1 cellular context compared by ENCODE assay signal in the genomic region with DNA sequence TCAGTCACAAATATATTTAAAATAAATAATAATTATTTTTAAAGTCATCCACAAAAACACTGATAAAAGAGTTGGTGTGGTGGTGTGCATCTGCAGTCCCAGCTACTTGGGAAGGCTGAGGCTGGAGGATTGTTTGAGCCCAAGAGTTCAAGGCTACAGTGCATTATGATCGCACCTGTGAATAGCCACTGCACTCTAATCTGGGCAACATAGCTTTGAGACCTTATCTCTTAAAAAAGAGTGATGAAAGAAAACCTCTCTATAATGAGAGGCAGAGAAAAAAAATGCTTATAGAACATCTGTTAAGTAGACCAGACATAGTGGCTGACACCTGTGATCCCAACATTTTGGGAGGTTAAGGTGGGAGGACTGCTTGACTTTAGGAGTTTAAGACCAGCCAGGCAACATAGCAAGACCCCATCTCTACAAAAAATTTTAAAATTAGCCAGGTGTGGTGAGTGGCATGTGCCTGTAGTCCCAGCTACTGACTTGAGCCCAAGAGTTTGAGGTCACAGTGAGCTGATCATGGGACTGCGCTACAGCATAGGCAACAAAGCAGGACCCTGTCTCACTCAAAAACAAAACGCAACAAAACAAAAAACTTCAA.
TF ChIP-seq lines count a peak whose summit lies in the region.

No MANE protein-coding gene starts in this region.

TF ChIP-seq in HepG2, 621 proteins besides CTCF, POLR2A, EP300 and RAD21 (continued from another document and continues in another):
- TF ChIP-seq, protein P1, sequence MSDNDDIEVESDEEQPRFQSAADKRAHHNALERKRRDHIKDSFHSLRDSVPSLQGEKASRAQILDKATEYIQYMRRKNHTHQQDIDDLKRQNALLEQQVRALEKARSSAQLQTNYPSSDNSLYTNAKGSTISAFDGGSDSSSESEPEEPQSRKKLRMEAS (IDR thresholded peaks at IDR 0.05) = no peak
- TF ChIP-seq POGZ (CRISPR knock-in tag; IDR thresholded peaks at IDR 0.05) (peak; percentile 84), CAMTA2 (CRISPR knock-in tag; IDR thresholded peaks at IDR 0.05; ENCODE audit: borderline replicate concordance) (no peak), SMYD3 (CRISPR knock-in tag; IDR thresholded peaks at IDR 0.05) (no peak), SIX4 (CRISPR knock-in tag; IDR thresholded peaks at IDR 0.05) (no peak), ZFP37 (CRISPR knock-in tag; IDR thresholded peaks at IDR 0.05; ENCODE audit: borderline replicate concordance) (no peak), ARNT (IDR thresholded peaks at IDR 0.05) (no peak), TBP (CRISPR knock-in tag; IDR thresholded peaks at IDR 0.05) (no peak), ZNF577 (CRISPR knock-in tag; IDR thresholded peaks at IDR 0.05; ENCODE audit: borderline replicate concordance, low read depth) (no peak), SP140L (CRISPR knock-in tag; IDR thresholded peaks at IDR 0.05; ENCODE audit: borderline replicate concordance) (no peak), SALL1 (CRISPR knock-in tag; IDR thresholded peaks at IDR 0.05) (peak; percentile 69; the same call in 1 of the 2 replicates), ZNF768 (CRISPR knock-in tag; IDR thresholded peaks at IDR 0.05) (no peak), SMC3 (IDR thresholded peaks at IDR 0.05; ENCODE audit: low read length) (no peak), ZNF841 (CRISPR knock-in tag; IDR thresholded peaks at IDR 0.05; ENCODE audit: borderline replicate concordance) (no peak), ZNF543 (CRISPR knock-in tag; IDR thresholded peaks at IDR 0.05) (0 out of 2 replicates have a peak, but pooled peaks have one; percentile 32), ZNF431 (CRISPR knock-in tag; IDR thresholded peaks at IDR 0.05; ENCODE audit: borderline replicate concordance, low read depth) (0 out of 2 replicates have a peak, but pooled peaks have one; percentile 62), SP1 (IDR thresholded peaks at IDR 0.05) (no peak), SP1 (CRISPR knock-in tag; IDR thresholded peaks at IDR 0.05) (no peak), IRF2 (CRISPR knock-in tag; IDR thresholded peaks at IDR 0.05) (peak; percentile 15; the same call in 1 of the 2 replicates), PHF21A (CRISPR knock-in tag; IDR thresholded peaks at IDR 0.05) (peak; percentile 17; the same call in 1 of the 2 replicates), NCOA2 (CRISPR knock-in tag; IDR thresholded peaks at IDR 0.05) (no peak), HOXA7 (CRISPR knock-in tag; IDR thresholded peaks at IDR 0.05) (no peak), TEF (CRISPR knock-in tag; IDR thresholded peaks at IDR 0.05) (peak; percentile 21; the same call in 1 of the 2 replicates), ZKSCAN8 (CRISPR knock-in tag; IDR thresholded peaks at IDR 0.05; ENCODE audit: borderline replicate concordance) (0 out of 2 replicates have a peak, but pooled peaks have one; percentile 53), SALL2 (CRISPR knock-in tag; IDR thresholded peaks at IDR 0.05) (no peak), POLR2G (IDR thresholded peaks at IDR 0.05; ENCODE audit: low read depth, low read length) (no peak), NFIB (CRISPR knock-in tag; IDR thresholded peaks at IDR 0.05; ENCODE audit: borderline replicate concordance) (no peak), ZFP90 (CRISPR knock-in tag; IDR thresholded peaks at IDR 0.05; ENCODE audit: borderline replicate concordance) (no peak), ZNF609 (CRISPR knock-in tag; IDR thresholded peaks at IDR 0.05; ENCODE audit: borderline replicate concordance) (no peak), HNF1A (IDR thresholded peaks at IDR 0.05; ENCODE audit: low read depth) (no peak), HNF1A (CRISPR knock-in tag; IDR thresholded peaks at IDR 0.05; ENCODE audit: borderline replicate concordance) (0 out of 2 replicates have a peak, but pooled peaks have one; percentile 23)
- TF ChIP-seq, protein P2, sequence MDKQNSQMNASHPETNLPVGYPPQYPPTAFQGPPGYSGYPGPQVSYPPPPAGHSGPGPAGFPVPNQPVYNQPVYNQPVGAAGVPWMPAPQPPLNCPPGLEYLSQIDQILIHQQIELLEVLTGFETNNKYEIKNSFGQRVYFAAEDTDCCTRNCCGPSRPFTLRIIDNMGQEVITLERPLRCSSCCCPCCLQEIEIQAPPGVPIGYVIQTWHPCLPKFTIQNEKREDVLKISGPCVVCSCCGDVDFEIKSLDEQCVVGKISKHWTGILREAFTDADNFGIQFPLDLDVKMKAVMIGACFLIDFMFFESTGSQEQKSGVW (CRISPR knock-in tag; IDR thresholded peaks at IDR 0.05; ENCODE audit: borderline replicate concordance) = no peak
- TF ChIP-seq, protein P3, sequence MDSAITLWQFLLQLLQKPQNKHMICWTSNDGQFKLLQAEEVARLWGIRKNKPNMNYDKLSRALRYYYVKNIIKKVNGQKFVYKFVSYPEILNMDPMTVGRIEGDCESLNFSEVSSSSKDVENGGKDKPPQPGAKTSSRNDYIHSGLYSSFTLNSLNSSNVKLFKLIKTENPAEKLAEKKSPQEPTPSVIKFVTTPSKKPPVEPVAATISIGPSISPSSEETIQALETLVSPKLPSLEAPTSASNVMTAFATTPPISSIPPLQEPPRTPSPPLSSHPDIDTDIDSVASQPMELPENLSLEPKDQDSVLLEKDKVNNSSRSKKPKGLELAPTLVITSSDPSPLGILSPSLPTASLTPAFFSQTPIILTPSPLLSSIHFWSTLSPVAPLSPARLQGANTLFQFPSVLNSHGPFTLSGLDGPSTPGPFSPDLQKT (CRISPR knock-in tag; IDR thresholded peaks at IDR 0.05; ENCODE audit: borderline replicate concordance) = no peak
- TF ChIP-seq, protein P4, sequence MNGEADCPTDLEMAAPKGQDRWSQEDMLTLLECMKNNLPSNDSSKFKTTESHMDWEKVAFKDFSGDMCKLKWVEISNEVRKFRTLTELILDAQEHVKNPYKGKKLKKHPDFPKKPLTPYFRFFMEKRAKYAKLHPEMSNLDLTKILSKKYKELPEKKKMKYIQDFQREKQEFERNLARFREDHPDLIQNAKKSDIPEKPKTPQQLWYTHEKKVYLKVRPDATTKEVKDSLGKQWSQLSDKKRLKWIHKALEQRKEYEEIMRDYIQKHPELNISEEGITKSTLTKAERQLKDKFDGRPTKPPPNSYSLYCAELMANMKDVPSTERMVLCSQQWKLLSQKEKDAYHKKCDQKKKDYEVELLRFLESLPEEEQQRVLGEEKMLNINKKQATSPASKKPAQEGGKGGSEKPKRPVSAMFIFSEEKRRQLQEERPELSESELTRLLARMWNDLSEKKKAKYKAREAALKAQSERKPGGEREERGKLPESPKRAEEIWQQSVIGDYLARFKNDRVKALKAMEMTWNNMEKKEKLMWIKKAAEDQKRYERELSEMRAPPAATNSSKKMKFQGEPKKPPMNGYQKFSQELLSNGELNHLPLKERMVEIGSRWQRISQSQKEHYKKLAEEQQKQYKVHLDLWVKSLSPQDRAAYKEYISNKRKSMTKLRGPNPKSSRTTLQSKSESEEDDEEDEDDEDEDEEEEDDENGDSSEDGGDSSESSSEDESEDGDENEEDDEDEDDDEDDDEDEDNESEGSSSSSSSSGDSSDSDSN (CRISPR knock-in tag; IDR thresholded peaks at IDR 0.05) = no peak
- TF ChIP-seq, protein P5, sequence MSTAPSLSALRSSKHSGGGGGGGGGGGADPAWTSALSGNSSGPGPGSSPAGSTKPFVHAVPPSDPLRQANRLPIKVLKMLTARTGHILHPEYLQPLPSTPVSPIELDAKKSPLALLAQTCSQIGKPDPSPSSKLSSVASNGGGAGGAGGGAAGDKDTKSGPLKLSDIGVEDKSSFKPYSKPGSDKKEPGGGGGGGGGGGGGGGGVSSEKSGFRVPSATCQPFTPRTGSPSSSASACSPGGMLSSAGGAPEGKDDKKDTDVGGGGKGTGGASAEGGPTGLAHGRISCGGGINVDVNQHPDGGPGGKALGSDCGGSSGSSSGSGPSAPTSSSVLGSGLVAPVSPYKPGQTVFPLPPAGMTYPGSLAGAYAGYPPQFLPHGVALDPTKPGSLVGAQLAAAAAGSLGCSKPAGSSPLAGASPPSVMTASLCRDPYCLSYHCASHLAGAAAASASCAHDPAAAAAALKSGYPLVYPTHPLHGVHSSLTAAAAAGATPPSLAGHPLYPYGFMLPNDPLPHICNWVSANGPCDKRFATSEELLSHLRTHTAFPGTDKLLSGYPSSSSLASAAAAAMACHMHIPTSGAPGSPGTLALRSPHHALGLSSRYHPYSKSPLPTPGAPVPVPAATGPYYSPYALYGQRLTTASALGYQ (CRISPR knock-in tag; IDR thresholded peaks at IDR 0.05) = peak; percentile 26; the same call in 1 of the 2 replicates
- TF ChIP-seq, protein P6, sequence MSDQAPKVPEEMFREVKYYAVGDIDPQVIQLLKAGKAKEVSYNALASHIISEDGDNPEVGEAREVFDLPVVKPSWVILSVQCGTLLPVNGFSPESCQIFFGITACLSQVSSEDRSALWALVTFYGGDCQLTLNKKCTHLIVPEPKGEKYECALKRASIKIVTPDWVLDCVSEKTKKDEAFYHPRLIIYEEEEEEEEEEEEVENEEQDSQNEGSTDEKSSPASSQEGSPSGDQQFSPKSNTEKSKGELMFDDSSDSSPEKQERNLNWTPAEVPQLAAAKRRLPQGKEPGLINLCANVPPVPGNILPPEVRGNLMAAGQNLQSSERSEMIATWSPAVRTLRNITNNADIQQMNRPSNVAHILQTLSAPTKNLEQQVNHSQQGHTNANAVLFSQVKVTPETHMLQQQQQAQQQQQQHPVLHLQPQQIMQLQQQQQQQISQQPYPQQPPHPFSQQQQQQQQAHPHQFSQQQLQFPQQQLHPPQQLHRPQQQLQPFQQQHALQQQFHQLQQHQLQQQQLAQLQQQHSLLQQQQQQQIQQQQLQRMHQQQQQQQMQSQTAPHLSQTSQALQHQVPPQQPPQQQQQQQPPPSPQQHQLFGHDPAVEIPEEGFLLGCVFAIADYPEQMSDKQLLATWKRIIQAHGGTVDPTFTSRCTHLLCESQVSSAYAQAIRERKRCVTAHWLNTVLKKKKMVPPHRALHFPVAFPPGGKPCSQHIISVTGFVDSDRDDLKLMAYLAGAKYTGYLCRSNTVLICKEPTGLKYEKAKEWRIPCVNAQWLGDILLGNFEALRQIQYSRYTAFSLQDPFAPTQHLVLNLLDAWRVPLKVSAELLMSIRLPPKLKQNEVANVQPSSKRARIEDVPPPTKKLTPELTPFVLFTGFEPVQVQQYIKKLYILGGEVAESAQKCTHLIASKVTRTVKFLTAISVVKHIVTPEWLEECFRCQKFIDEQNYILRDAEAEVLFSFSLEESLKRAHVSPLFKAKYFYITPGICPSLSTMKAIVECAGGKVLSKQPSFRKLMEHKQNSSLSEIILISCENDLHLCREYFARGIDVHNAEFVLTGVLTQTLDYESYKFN (CRISPR knock-in tag; conservative IDR thresholded peaks at IDR 0.05) = peak; percentile 55
